ENCODE assay signal across 16 cellular contexts in genomic region chr12:62331306-62331705, GRCh38.
A peak's percentile ranks its signal among the peaks of the same experiment; 100 is the strongest.
DNase-seq lines count a peak whose midpoint lies in the region; ATAC-seq and TF ChIP-seq lines count a peak whose summit lies in the region.
"Had no signal": no experiment of that assay in that cellular context is flagged by ENCODE, and none has a peak within 500 bp of the region (broad histone marks: within the 10 kb centered on the region; RNA-seq: fewer than 3 reads in every experiment).

No MANE protein-coding gene starts in this region.

- H3K9ac ChIP-seq in adipocyte (ENCODE audit: low read length), result no peak overlapping the region

- H3K4me3 ChIP-seq in adipocyte (ENCODE audit: low read length) (no peak overlapping the region), heart left ventricle (no peak overlapping the region)

- WGBS in heart left ventricle, 4 donors, result 85 to 98% (median 93%) methylated on average over 1 of the region's 1 CpG

- ATAC-seq in GM18858 (IDR thresholded peaks at IDR 0.05; ENCODE audit: unreplicated experiment) (peak; percentile 76), GM21447 (IDR thresholded peaks at IDR 0.05; ENCODE audit: unreplicated experiment) (peak; percentile 78), HG03066 (IDR thresholded peaks at IDR 0.05; ENCODE audit: low read depth, unreplicated experiment) (peak; percentile 63), heart left ventricle (no peak)

- intact Hi-C loops in cardiac septum (cut with DNase I) (no loop called here), heart left ventricle (cut with DNase I) (no loop called here)

- H3K36me3 ChIP-seq in adipocyte (ENCODE audit: control insufficient read depth, insufficient read depth, low read length, severe bottlenecking), result peaks cover 5% of the 10 kb centered on the region
- H3K36me3 ChIP-seq in heart left ventricle, result peaks cover 0 to 46% (median 12%) of the 10 kb centered on the region in 9 donors
- H3K36me3 ChIP-seq: BE2C had no signal

- no peak for TF ChIP-seq POLR2A in heart left ventricle (IDR thresholded peaks at IDR 0.05)

- H3K4me1 ChIP-seq in adipocyte (ENCODE audit: control insufficient read depth, insufficient read depth, low read length), result peaks cover 11% of the 10 kb centered on the region
- H3K4me1 ChIP-seq in heart left ventricle, result peaks cover 0 to 31% (median 0%) of the 10 kb centered on the region in 12 donors

- no peak for TF ChIP-seq CTCF in heart left ventricle (IDR thresholded peaks at IDR 0.05)

- H3K9me3 ChIP-seq in adipocyte (ENCODE audit: control insufficient read depth, low read length) (no peaks in the 10 kb centered on the region), heart left ventricle (no peaks in the 10 kb centered on the region)
- H3K9me3 ChIP-seq: BE2C had no signal

- H3K27me3 ChIP-seq in adipocyte (replicated peaks; ENCODE audit: control insufficient read depth, insufficient read depth, low read length), result no peaks in the 10 kb centered on the region
- no peaks in the 10 kb centered on the region for H3K27me3 ChIP-seq in heart left ventricle
- H3K27me3 ChIP-seq: BE2C had no signal

- DNase-seq in adipocyte (ENCODE audit: low read depth), result peak; percentile 12
- DNase-seq in germinal center (ENCODE audit: low spot score), result no peak
- DNase-seq in UCSD-AML1 (lab: John Stamatoyannopoulos, UW; ENCODE audit: unreplicated experiment), result no peak
- DNase-seq in cardiac septum (ENCODE audit: low spot score), result no peak
- DNase-seq in heart left ventricle, result no peak
- DNase-seq: activated B cell treated with CpG ODN at 0.5 μM for 24 hours; BE2C; DND-41; foreskin melanocyte; mesendoderm; NCI-H1417; NCI-H510A; stimulated activated naive CD4-positive, alpha-beta T cell treated with Interleukin-2 at 50 U/mL for 16 hours had no signal

- H3K27ac ChIP-seq in heart left ventricle, result no peak overlapping the region

Comparison
In these comparisons a context has a peak if more than half of its experiments do, and no peak if none do; other contexts are left out.
1. ATAC-seq: peak in GM18858 (single experiment), GM21447 (single experiment) and HG03066 (single experiment); none in heart left ventricle (0 of 4).